ENCODE assay signal across 9 cellular contexts in genomic region chr2:66437601-66438497, GRCh38. TPM values are rescaled to one million over a fixed set of nuclear protein-coding genes. Genes with fewer than 3 reads are reported as not detected.
DNase-seq lines count a peak whose midpoint lies in the region; ATAC-seq, FAIRE-seq and TF ChIP-seq lines count a peak whose summit lies in the region.
"Had no signal": no experiment of that assay in that cellular context is flagged by ENCODE, and none has a peak within 500 bp of the region (broad histone marks: within the 10 kb centered on the region; RNA-seq: fewer than 3 reads in every experiment).

No MANE protein-coding gene starts in this region.

- DNase-seq in choroid plexus epithelial cell (ENCODE audit: low read depth): peak; percentile 23
- DNase-seq in lower leg skin (ENCODE audit: low spot score in 2 of 2): no peak
- DNase-seq in testis: no peak
- DNase-seq in T1000 (lab: John Stamatoyannopoulos, UW): no peak
- no peak for DNase-seq in D721Med (ENCODE audit: insufficient read length, low spot score)
- DNase-seq in NCI-H748 (lab: John Stamatoyannopoulos, UW; ENCODE audit: unreplicated experiment): no peak

- TF ChIP-seq CTCF in KMS-11 (conservative IDR thresholded peaks at IDR 0.05; ENCODE audit: low read depth, low read length) (no peak), choroid plexus epithelial cell (conservative IDR thresholded peaks at IDR 0.05; ENCODE audit: low read depth, low read length) (no peak), lower leg skin (IDR thresholded peaks at IDR 0.05) (no peak), testis (IDR thresholded peaks at IDR 0.05) (no peak), D721Med (IDR thresholded peaks at IDR 0.05; ENCODE audit: insufficient read depth, missing control alignments) (no peak)

- TF ChIP-seq POLR2A in lower leg skin (IDR thresholded peaks at IDR 0.05) (no peak), testis (IDR thresholded peaks at IDR 0.05) (no peak)

- no peaks in the 10 kb centered on the region for H4K20me1 ChIP-seq in KMS-11 (ENCODE audit: insufficient read depth)

- H3K27ac ChIP-seq in KMS-11 (peak overlapping the region; percentile 94), testis (peak overlapping the region; percentile 78 to 92)
- H3K27ac ChIP-seq: neutrophil had no signal

- no peaks in the 10 kb centered on the region for H3K9me3 ChIP-seq in testis
- H3K9me3 ChIP-seq: neutrophil had no signal

- FAIRE-seq in D721Med (lab: Jason Lieb, UNC): no peak

- H3K4me1 ChIP-seq in KMS-11 (ENCODE audit: low read depth, poor library complexity, severe bottlenecking) (peaks cover 16% of the 10 kb centered on the region), testis (no peaks in the 10 kb centered on the region)

- H3K27me3 ChIP-seq in KMS-11 (ENCODE audit: insufficient read depth, low read depth) (no peaks in the 10 kb centered on the region), testis (no peaks in the 10 kb centered on the region)

- H3K4me3 ChIP-seq in KMS-11 (IDR thresholded peaks at IDR 0.05; ENCODE audit: insufficient read depth, low read depth, low read length) (no peak overlapping the region), choroid plexus epithelial cell (ENCODE audit: low read depth, low read length) (peak overlapping the region; percentile 73), lower leg skin (ENCODE audit: low read depth, poor library complexity, severe bottlenecking) (peak overlapping the region; percentile 9), testis (peak overlapping the region; percentile 73 to 82)

- peak overlapping the region; percentile 92 for H3K9ac ChIP-seq in KMS-11

- peaks cover 41% of the 10 kb centered on the region for H3K79me2 ChIP-seq in KMS-11 (ENCODE audit: insufficient read depth, low read depth)

- intact Hi-C loops in lower leg skin (cut with DNase I; ENCODE audit: low total_unique reads): loop anchor here (5.0 kb wide), 1 partner anchor 139 kb away; no protein-coding TSS in a partner anchor
- intact Hi-C loops in testis (cut with DNase I; ENCODE audit: low total_unique reads): loop anchor here (5.0 to 10.0 kb wide), 3 partner anchors 139 to 1207 kb away; no protein-coding TSS in a partner anchor

- 0 out of 2 replicates have a peak overlapping the region, but pooled peaks have one; percentile 21 for H2AFZ ChIP-seq in KMS-11 (ENCODE audit: low read depth)

- 14 to 34% methylated on average over 26 of the region's 26 CpGs for WGBS in lower leg skin, 2 donors
- WGBS in testis, 2 donors: 14 to 19% methylated on average over 25 to 26 of the region's 26 CpGs

- peak overlapping the region; percentile 94 for H3K4me2 ChIP-seq in KMS-11

- ATAC-seq in GM21737 (IDR thresholded peaks at IDR 0.05; ENCODE audit: unreplicated experiment): no peak

- H3K36me3 ChIP-seq in KMS-11 (ENCODE audit: insufficient read depth): no peaks in the 10 kb centered on the region
- H3K36me3 ChIP-seq in testis (ENCODE audit: low read depth, missing control alignments): no peaks in the 10 kb centered on the region
- H3K36me3 ChIP-seq: neutrophil had no signal

RNA-seq across cellular contexts. Expression of gene MEIS1, which starts 2.9 kb away (rescaled TPM):
- total RNA-seq in lower leg skin (10 to 100 TPM in 3 of 4 donors, 1 to 10 TPM in 1; 9.2 to 22.6 (median 18.8) TPM), testis (10 to 100 TPM; 10.8 to 13.8 TPM)
- polyA plus RNA-seq in testis (ENCODE audit: insufficient read depth, low read depth, low replicate concordance): 13.5 TPM
